9 cellular contexts compared by ENCODE assay signal in the genomic region with DNA sequence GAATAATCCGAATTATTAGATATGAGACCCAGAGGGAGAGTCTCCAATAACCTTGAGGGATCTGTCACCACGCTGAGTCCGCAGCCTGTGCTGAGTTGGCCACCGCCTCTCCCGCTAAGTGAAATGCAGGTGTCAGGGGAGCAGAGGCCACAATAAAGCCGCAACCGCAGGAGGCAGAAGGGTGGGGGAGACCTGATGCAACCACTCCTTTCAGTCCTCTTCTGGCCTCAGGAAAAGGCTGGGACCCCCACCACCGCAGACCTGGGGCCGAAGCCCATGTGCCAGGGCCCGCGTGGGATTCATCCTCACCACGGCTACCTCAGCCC. TPM values are rescaled to one million over a fixed set of nuclear protein-coding genes. Genes with fewer than 3 reads are reported as not detected.
A peak's percentile ranks its signal among the peaks of the same experiment; 100 is the strongest.
DNase-seq lines count a peak whose midpoint lies in the region; ATAC-seq and TF ChIP-seq lines count a peak whose summit lies in the region.
"Had no signal": no experiment of that assay in that cellular context is flagged by ENCODE, and none has a peak within 500 bp of the region (broad histone marks: within the 10 kb centered on the region; RNA-seq: fewer than 3 reads in every experiment).

No MANE protein-coding gene starts in this region.

- H3K4me3 Mint-ChIP-seq in T-helper 2 cell treated with Interferon-gamma antibody and Interleukin-4, amounts not matched to agents 5 μg/mL and 100 μg/mL, for 36 hours, result peak overlapping the region; percentile 52
- peak overlapping the region; percentile 93 for H3K4me3 Mint-ChIP-seq in endothelial cell (ENCODE audit: unreplicated experiment)
- H3K4me3 Mint-ChIP-seq: activated naive CD4-positive, alpha-beta T cell treated with anti-CD3 and anti-CD28 coated beads, Interleukin-2, amount 50 U/mL, for 24 hours had no signal

- peak overlapping the region; percentile 73; the same call in 1 of the 2 replicates for H3K9ac ChIP-seq in OCI-LY3 (ENCODE audit: low read length)

- no peaks in the 10 kb centered on the region for H4K20me1 ChIP-seq in OCI-LY3 (ENCODE audit: insufficient read depth, low read length)

- H3K79me2 ChIP-seq in OCI-LY3 (ENCODE audit: low read length), result no peaks in the 10 kb centered on the region

- DNase-seq in T-helper 2 cell treated with Interferon-gamma antibody and Interleukin-4, amounts not matched to agents 5 μg/mL and 100 μg/mL, for 36 hours (ENCODE audit: low spot score), result no peak
- DNase-seq in T-helper 2 cell (no peak), endothelial cell (ENCODE audit: low spot score) (peak; percentile 13), HPDE6-E6E7 (ENCODE audit: extremely low spot score) (no peak), NCI-H2171 treated with DMSO at 0.1 percent for 48 hours (lab: John Stamatoyannopoulos, UW) (no peak)

- H3K27me3 ChIP-seq in OCI-LY3 (ENCODE audit: low read depth, low read length), result no peaks in the 10 kb centered on the region
- no peaks in the 10 kb centered on the region for H3K27me3 ChIP-seq in muscle layer of duodenum (ENCODE audit: low read depth, low read length)

- peaks cover 76% of the 10 kb centered on the region for H3K27me3 Mint-ChIP-seq in T-helper 2 cell treated with Interferon-gamma antibody and Interleukin-4, amounts not matched to agents 5 μg/mL and 100 μg/mL, for 36 hours (ENCODE audit: low read depth)
- peaks cover 10% of the 10 kb centered on the region for H3K27me3 Mint-ChIP-seq in endothelial cell (ENCODE audit: unreplicated experiment)

- H3K4me2 ChIP-seq in OCI-LY3 (ENCODE audit: low read length), result peak overlapping the region; percentile 63

- H3K4me1 ChIP-seq in OCI-LY3 (ENCODE audit: low read length) (peaks cover 8% of the 10 kb centered on the region; the same call in 1 of the 2 replicates), muscle layer of duodenum (ENCODE audit: control insufficient read depth in 1 of 2, insufficient read depth in 2 of 2, low read length in 2 of 2) (peaks cover 0 to 11% of the 10 kb centered on the region in 2 donors)

- no peaks in the 10 kb centered on the region for H3K9me3 ChIP-seq in OCI-LY3 (ENCODE audit: insufficient read depth, low read length)
- no peaks in the 10 kb centered on the region for H3K9me3 ChIP-seq in muscle layer of duodenum (ENCODE audit: control insufficient read depth in 1 of 2, low read length in 2 of 2)

- H3K36me3 Mint-ChIP-seq in T-helper 2 cell treated with Interferon-gamma antibody and Interleukin-4, amounts not matched to agents 5 μg/mL and 100 μg/mL, for 36 hours (ENCODE audit: low read depth), result no peaks in the 10 kb centered on the region
- peaks cover 3% of the 10 kb centered on the region for H3K36me3 Mint-ChIP-seq in endothelial cell (ENCODE audit: low read depth, unreplicated experiment)
- H3K36me3 Mint-ChIP-seq: activated naive CD4-positive, alpha-beta T cell treated with anti-CD3 and anti-CD28 coated beads, Interleukin-2, amount 50 U/mL, for 24 hours had no signal

- H3K4me3 ChIP-seq in OCI-LY3 (ENCODE audit: low read length) (peak overlapping the region; percentile 92), muscle layer of duodenum (ENCODE audit: low read depth in 1 of 2, low read length in 2 of 2) (peak overlapping the region; percentile 61 to 86)

- no peak overlapping the region for H2AFZ ChIP-seq in OCI-LY3 (ENCODE audit: low read depth, low read length)

- H3K9me3 Mint-ChIP-seq in T-helper 2 cell treated with Interferon-gamma antibody and Interleukin-4, amounts not matched to agents 5 μg/mL and 100 μg/mL, for 36 hours, result no peaks in the 10 kb centered on the region
- H3K9me3 Mint-ChIP-seq in endothelial cell (ENCODE audit: unreplicated experiment), result no peaks in the 10 kb centered on the region
- H3K9me3 Mint-ChIP-seq: activated naive CD4-positive, alpha-beta T cell treated with anti-CD3 and anti-CD28 coated beads, Interleukin-2, amount 50 U/mL, for 24 hours had no signal

- ATAC-seq in GM18502 (IDR thresholded peaks at IDR 0.05; ENCODE audit: poor library complexity, unreplicated experiment), result no peak

- H3K27ac Mint-ChIP-seq in T-helper 2 cell treated with Interferon-gamma antibody and Interleukin-4, amounts not matched to agents 5 μg/mL and 100 μg/mL, for 36 hours, result no peak overlapping the region
- H3K27ac Mint-ChIP-seq in endothelial cell (ENCODE audit: unreplicated experiment), result peak overlapping the region; percentile 3
- H3K27ac Mint-ChIP-seq: activated naive CD4-positive, alpha-beta T cell treated with anti-CD3 and anti-CD28 coated beads, Interleukin-2, amount 50 U/mL, for 24 hours had no signal

- H3K36me3 ChIP-seq in OCI-LY3 (replicated peaks; ENCODE audit: low read depth, low read length), result no peaks in the 10 kb centered on the region
- no peaks in the 10 kb centered on the region for H3K36me3 ChIP-seq in muscle layer of duodenum (ENCODE audit: control insufficient read depth in 1 of 2, insufficient read depth in 2 of 2, low read length in 2 of 2)

- TF ChIP-seq CTCF in OCI-LY3 (IDR thresholded peaks at IDR 0.05; ENCODE audit: low read depth, low read length), result no peak
- no peak for TF ChIP-seq CTCF in endothelial cell (IDR thresholded peaks at IDR 0.05; ENCODE audit: unreplicated experiment)

- H3K27ac ChIP-seq in OCI-LY3 (ENCODE audit: low read length) (no peak overlapping the region), muscle layer of duodenum (ENCODE audit: low read length) (peak overlapping the region; percentile 62)

- H3K4me1 Mint-ChIP-seq in T-helper 2 cell treated with Interferon-gamma antibody and Interleukin-4, amounts not matched to agents 5 μg/mL and 100 μg/mL, for 36 hours (ENCODE audit: low read depth), result peaks cover 5% of the 10 kb centered on the region
- H3K4me1 Mint-ChIP-seq in endothelial cell (ENCODE audit: unreplicated experiment), result peaks cover 37% of the 10 kb centered on the region

RNA-seq across cellular contexts. Expression of gene MAP1B, which starts 0.6 kb away (rescaled TPM):
- 251 TPM for total RNA-seq in endothelial cell (ENCODE audit: unreplicated experiment)
